Comparison of ENCODE assay signal across 17 cellular contexts in the genomic region with DNA sequence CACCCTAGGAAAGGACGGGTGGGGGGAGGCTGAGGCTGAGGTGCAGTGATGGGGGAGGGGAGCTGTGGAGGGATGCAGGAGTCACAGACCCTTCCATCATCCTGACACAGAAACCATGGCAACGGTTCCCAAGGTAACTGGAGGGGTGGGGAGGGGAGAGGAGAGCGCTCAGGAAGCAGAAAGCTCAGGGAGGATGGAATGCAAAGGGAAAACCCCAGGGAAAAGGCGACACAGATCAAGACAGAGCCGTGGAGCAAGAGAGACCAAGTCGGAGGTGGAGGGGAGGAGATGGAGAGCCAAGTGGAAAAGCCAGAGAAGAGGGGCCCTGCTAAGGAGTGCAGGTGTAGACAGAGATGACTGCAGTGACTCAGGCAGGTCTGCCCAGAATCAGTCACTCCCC. TPM values are rescaled to one million over a fixed set of nuclear protein-coding genes. Genes with fewer than 3 reads are reported as not detected.
"Had no signal": no experiment of that assay in that cellular context is flagged by ENCODE, and none has a peak within 500 bp of the region (broad histone marks: within the 10 kb centered on the region; RNA-seq: fewer than 3 reads in every experiment).

No MANE protein-coding gene starts in this region.

- H3K4me3 Mint-ChIP-seq: activated CD4-positive, alpha-beta T cell treated with anti-CD3 and anti-CD28 coated beads, Interleukin-2, amount 10 ng/mL, durations not matched to agents 7 days and 5 days; stimulated activated naive B cell treated with anti-CD40 and anti-IgM and Interleukin-4, amounts not matched to agents 10 μg/mL and 1 μg/mL and 100 μg/mL, for 72 hours; T-helper 1 cell treated with Interleukin-12 subunit alpha and Interleukin-12 subunit beta and Interleukin-4 antibody, amounts not matched to agents 30 μg/mL and 1 μg/mL, for 36 hours had no signal

- H3K4me2 ChIP-seq: hepatocyte had no signal

- H3K4me3 ChIP-seq: adrenal gland, hepatocyte, lower lobe of right lung, prostate gland, tibial nerve had no signal

- H3K27me3 ChIP-seq: hepatocyte had no signal

- H3K27ac ChIP-seq: adrenal gland, hepatocyte, lower lobe of right lung, prostate gland, tibial nerve had no signal

- H2AFZ ChIP-seq: hepatocyte had no signal

- H3K4me1 ChIP-seq: adrenal gland, lower lobe of right lung, prostate gland, tibial nerve had no signal

- H3K27ac Mint-ChIP-seq: activated CD4-positive, alpha-beta T cell treated with anti-CD3 and anti-CD28 coated beads, Interleukin-2, amount 10 ng/mL, durations not matched to agents 7 days and 5 days; stimulated activated naive B cell treated with anti-CD40 and anti-IgM and Interleukin-4, amounts not matched to agents 10 μg/mL and 1 μg/mL and 100 μg/mL, for 72 hours; T-helper 1 cell treated with Interleukin-12 subunit alpha and Interleukin-12 subunit beta and Interleukin-4 antibody, amounts not matched to agents 30 μg/mL and 1 μg/mL, for 36 hours had no signal

- H3K9me3 Mint-ChIP-seq: activated CD4-positive, alpha-beta T cell treated with anti-CD3 and anti-CD28 coated beads, Interleukin-2, amount 10 ng/mL, durations not matched to agents 7 days and 5 days; T-helper 1 cell treated with Interleukin-12 subunit alpha and Interleukin-12 subunit beta and Interleukin-4 antibody, amounts not matched to agents 30 μg/mL and 1 μg/mL, for 36 hours had no signal

- DNase-seq: activated CD4-positive, alpha-beta T cell treated with anti-CD3 and anti-CD28 coated beads, Interleukin-2, amount 10 ng/mL, durations not matched to agents 7 days and 5 days; activated CD4-positive, CD25-positive, alpha-beta regulatory T cell; activated CD8-positive, alpha-beta memory T cell treated with anti-CD3 and anti-CD28 coated beads for 24 hours; activated naive CD4-positive, alpha-beta T cell treated with anti-CD3 and anti-CD28 coated beads, Interleukin-2, amount 50 U/mL, for 16 hours; adrenal gland; central memory CD4-positive, alpha-beta T cell; cortex of kidney; effector memory CD4-positive, alpha-beta T cell; lower lobe of right lung; midbrain; stimulated activated CD4-positive, alpha-beta T cell treated with anti-CD3 and anti-CD28 coated beads, Interleukin-2, amount 100 ng/mL, for 24 hours; stimulated activated naive B cell treated with anti-CD40 and anti-IgM and Interleukin-4, amounts not matched to agents 10 μg/mL and 1 μg/mL and 100 μg/mL, for 72 hours had no signal

- H3K79me2 ChIP-seq: hepatocyte had no signal

- ATAC-seq: lower lobe of right lung; sciatic nerve; stimulated activated naive B cell treated with anti-CD40 and anti-IgM and Interleukin-4, amounts not matched to agents 10 μg/mL and 1 μg/mL and 100 μg/mL, for 72 hours had no signal

- H3K9me3 ChIP-seq: adrenal gland, lower lobe of right lung, prostate gland, tibial nerve had no signal

- H3K36me3 ChIP-seq: adrenal gland, lower lobe of right lung, prostate gland, tibial nerve had no signal

RNA-seq across cellular contexts. Expression of a gene that starts 33.0 kb away (rescaled TPM):
- total RNA-seq: activated CD4-positive, alpha-beta T cell treated with anti-CD3 and anti-CD28 coated beads, Interleukin-2, amount 10 ng/mL, durations not matched to agents 7 days and 5 days; hepatocyte had no signal
- polyA plus RNA-seq: hepatocyte had no signal
